Comparison of ENCODE assay signal across 12 cellular contexts in the genomic region with DNA sequence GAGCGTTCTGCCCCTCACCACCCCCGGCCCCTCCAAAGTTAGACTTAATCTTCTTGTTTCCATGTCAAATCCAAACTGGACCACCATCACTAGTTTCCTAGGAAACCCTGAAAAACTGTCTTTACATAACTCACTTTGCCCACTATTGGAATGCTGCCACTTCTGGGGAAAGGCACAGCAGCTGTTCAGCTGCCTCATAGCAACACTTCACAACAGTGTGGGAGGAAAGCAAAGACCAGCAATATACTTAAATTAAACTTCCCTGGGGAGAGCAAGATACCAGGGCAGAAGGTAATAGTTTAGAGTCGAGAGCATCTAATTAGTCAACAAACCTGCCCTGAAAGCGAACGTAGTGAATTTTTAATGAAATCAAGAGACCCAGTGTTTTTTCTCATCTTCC.
DNase-seq lines count a peak whose midpoint lies in the region; ATAC-seq and TF ChIP-seq lines count a peak whose summit lies in the region.
"Had no signal": no experiment of that assay in that cellular context is flagged by ENCODE, and none has a peak within 500 bp of the region (broad histone marks: within the 10 kb centered on the region; RNA-seq: fewer than 3 reads in every experiment).

No MANE protein-coding gene starts in this region.

- H3K4me1 ChIP-seq in neural progenitor cell, result no peaks in the 10 kb centered on the region
- H3K4me1 ChIP-seq: suprapubic skin had no signal

- no peak overlapping the region for H3K9ac ChIP-seq in neural progenitor cell

- peak; percentile 11 for DNase-seq in Daoy (ENCODE audit: low read depth)
- DNase-seq in NCI-H1694 treated with DMSO at 0.1 percent for 48 hours (lab: John Stamatoyannopoulos, UW), result peak; percentile 55
- peak; percentile 49 for DNase-seq in choroid plexus epithelial cell (ENCODE audit: low read depth)
- DNase-seq in neural progenitor cell (ENCODE audit: low spot score), result peak; percentile 2
- DNase-seq: activated CD4-positive, CD25-positive, alpha-beta regulatory T cell; activated T-cell treated with anti-CD3 and anti-CD28 coated beads, Interleukin-2, amount 50 U/mL, for 1 hour; effector CD8-positive, alpha-beta T cell; left colon had no signal

- no peak overlapping the region for H3K4me3 ChIP-seq in choroid plexus epithelial cell (ENCODE audit: low read depth, low read length)
- no peak overlapping the region for H3K4me3 ChIP-seq in neural progenitor cell
- H3K4me3 ChIP-seq: suprapubic skin had no signal

- no peaks in the 10 kb centered on the region for H3K79me2 ChIP-seq in neural progenitor cell (ENCODE audit: low read depth)

- ATAC-seq in GM21515 (IDR thresholded peaks at IDR 0.05; ENCODE audit: unreplicated experiment) (no peak), HG03108 (IDR thresholded peaks at IDR 0.05; ENCODE audit: unreplicated experiment) (no peak), GM21529 (IDR thresholded peaks at IDR 0.05; ENCODE audit: unreplicated experiment) (no peak)

- no peaks in the 10 kb centered on the region for H3K9me3 Mint-ChIP-seq in neural progenitor cell

- TF ChIP-seq CTCF in choroid plexus epithelial cell (conservative IDR thresholded peaks at IDR 0.05; ENCODE audit: low read depth, low read length) (no peak), neural progenitor cell (IDR thresholded peaks at IDR 0.05) (no peak)

- no peaks in the 10 kb centered on the region for H4K20me1 ChIP-seq in neural progenitor cell (ENCODE audit: low read depth)

- H3K27me3 ChIP-seq in neural progenitor cell, result no peaks in the 10 kb centered on the region
- H3K27me3 ChIP-seq: suprapubic skin had no signal

- no peaks in the 10 kb centered on the region for H3K9me3 ChIP-seq in neural progenitor cell (ENCODE audit: low read depth)
- H3K9me3 ChIP-seq: suprapubic skin had no signal

- no peak overlapping the region for H3K4me3 Mint-ChIP-seq in neural progenitor cell

- no peaks in the 10 kb centered on the region for H3F3A ChIP-seq in neural progenitor cell (ENCODE audit: low read depth)

- peak overlapping the region; percentile 47 for H3K27ac Mint-ChIP-seq in neural progenitor cell

- H3K36me3 ChIP-seq in neural progenitor cell, result no peaks in the 10 kb centered on the region
- H3K36me3 ChIP-seq: suprapubic skin had no signal

- H3K4me2 ChIP-seq in neural progenitor cell, result no peak overlapping the region

- H2AFZ ChIP-seq in neural progenitor cell (replicated peaks), result no peak overlapping the region

- H3K27ac ChIP-seq in neural progenitor cell, result no peak overlapping the region
- H3K27ac ChIP-seq: suprapubic skin had no signal

- H3K36me3 Mint-ChIP-seq in neural progenitor cell, result no peaks in the 10 kb centered on the region

- peaks cover 15% of the 10 kb centered on the region for H3K4me1 Mint-ChIP-seq in neural progenitor cell

- H3K27me3 Mint-ChIP-seq in neural progenitor cell (ENCODE audit: insufficient read depth, low read depth), result peaks cover 6% of the 10 kb centered on the region

Comparison
In these comparisons a context has a peak if more than half of its experiments do, and no peak if none do; other contexts are left out.
1. DNase-seq: peak in every context shown above with its lines; median percentile 55 in NCI-H1694 treated with DMSO at 0.1 percent for 48 hours; 49 in choroid plexus epithelial cell; 11 in Daoy; 2 in neural progenitor cell.